In genomic region chr15:51298656-51299055, GRCh38 we compare ENCODE assay signal across 35 cellular contexts. TPM values are rescaled to one million over a fixed set of nuclear protein-coding genes. Genes with fewer than 3 reads are reported as not detected.
A peak's percentile ranks its signal among the peaks of the same experiment; 100 is the strongest.
DNase-seq lines count a peak whose midpoint lies in the region; ATAC-seq and TF ChIP-seq lines count a peak whose summit lies in the region.
"Had no signal": no experiment of that assay in that cellular context is flagged by ENCODE, and none has a peak within 500 bp of the region (broad histone marks: within the 10 kb centered on the region; RNA-seq: fewer than 3 reads in every experiment).

No MANE protein-coding gene starts in this region.

- no peaks in the 10 kb centered on the region for H3K27me3 ChIP-seq in SJCRH30
- peaks cover 4% of the 10 kb centered on the region for H3K27me3 ChIP-seq in CD4-positive, alpha-beta T cell (ENCODE audit: control insufficient read depth, insufficient read depth, low read length)
- H3K27me3 ChIP-seq: colonic mucosa, pancreas, testis, vagina had no signal

- no peaks in the 10 kb centered on the region for H3K36me3 ChIP-seq in SJCRH30
- H3K36me3 ChIP-seq: colonic mucosa, pancreas, vagina had no signal

- CTCF ChIA-PET in CD4-positive, alpha-beta T cell (lab: Charles Lee), result no interaction called here

- H3K4me1 Mint-ChIP-seq in CD4-positive, alpha-beta T cell (ENCODE audit: low read depth), result no peaks in the 10 kb centered on the region
- H3K4me1 Mint-ChIP-seq: activated naive CD4-positive, alpha-beta T cell treated with anti-CD3 and anti-CD28 coated beads, Interleukin-2, amount 10 ng/mL, durations not matched to agents 7 days and 5 days had no signal

- DNase-seq in NCI-H82 (lab: John Stamatoyannopoulos, UW), result peak; percentile 78
- no peak for DNase-seq in NCI-H82 treated with DMSO at 0.1 percent for 48 hours (lab: John Stamatoyannopoulos, UW; ENCODE audit: unreplicated experiment)
- DNase-seq in SJCRH30, result peak in 1 of 2 experiments; percentile 8
- peak; percentile 29 for DNase-seq in left kidney (ENCODE audit: low read depth, low spot score)
- DNase-seq in NCI-H446 treated with DMSO at 0.1 percent for 48 hours (lab: John Stamatoyannopoulos, UW), result no peak
- DNase-seq in CD4-positive, alpha-beta T cell, result no peak
- DNase-seq: activated CD4-positive, alpha-beta memory T cell treated with anti-CD3 and anti-CD28 coated beads for 36 hours; activated CD4-positive, CD25-positive, alpha-beta regulatory T cell treated with anti-CD3 and anti-CD28 coated beads, Interleukin-2, amount 50 U/mL, for 72 hours; activated CD8-positive, alpha-beta memory T cell treated with anti-CD3 and anti-CD28 coated beads, Interleukin-2, amount 50 U/mL, for 48 hours; activated naive CD4-positive, alpha-beta T cell treated with anti-CD3 and anti-CD28 coated beads, Interleukin-2, amount 10 ng/mL, durations not matched to agents 7 days and 5 days; AML-193; amniotic stem cell; CD8-positive, alpha-beta T cell; colonic mucosa; effector memory CD8-positive, alpha-beta T cell; erythroblast; foreskin keratinocyte; NCI-H1048; NCI-H187; RPMI8226; stimulated activated CD4-positive, alpha-beta T cell treated with anti-CD3 and anti-CD28 coated beads, Interleukin-4, amount 100 ng/mL, for 4 hours; T-helper 17 cell; testis had no signal

- peak overlapping the region; percentile 81 for H3K27ac ChIP-seq in SJCRH30
- H3K27ac ChIP-seq in temporal lobe (ENCODE audit: low read depth, low read length), result peak overlapping the region; percentile 59
- H3K27ac ChIP-seq in CD4-positive, alpha-beta T cell (ENCODE audit: low read depth, low read length), result no peak overlapping the region
- H3K27ac ChIP-seq: A549, colonic mucosa, foreskin keratinocyte, HL-60, pancreas, testis, vagina had no signal

- H3K4me3 Mint-ChIP-seq in CD4-positive, alpha-beta T cell, result no peak overlapping the region
- H3K4me3 Mint-ChIP-seq: activated CD4-positive, alpha-beta memory T cell treated with anti-CD3 and anti-CD28 coated beads for 36 hours; activated naive CD4-positive, alpha-beta T cell treated with anti-CD3 and anti-CD28 coated beads, Interleukin-2, amount 10 ng/mL, durations not matched to agents 7 days and 5 days; CD8-positive, alpha-beta T cell; effector memory CD8-positive, alpha-beta T cell; stimulated activated memory B cell treated with anti-CD40 and anti-IgM and Interleukin-4, amounts not matched to agents 10 μg/mL and 1 μg/mL and 100 μg/mL, for 72 hours; T-helper 17 cell had no signal

- no peaks in the 10 kb centered on the region for H3K9me3 Mint-ChIP-seq in CD4-positive, alpha-beta T cell
- H3K9me3 Mint-ChIP-seq: activated CD4-positive, alpha-beta memory T cell treated with anti-CD3 and anti-CD28 coated beads for 36 hours; activated naive CD4-positive, alpha-beta T cell treated with anti-CD3 and anti-CD28 coated beads, Interleukin-2, amount 10 ng/mL, durations not matched to agents 7 days and 5 days had no signal

- peaks cover 24% of the 10 kb centered on the region for H3K4me1 ChIP-seq in SJCRH30
- H3K4me1 ChIP-seq: A549, colonic mucosa, foreskin keratinocyte, vagina had no signal

- no peaks in the 10 kb centered on the region for H3K9me3 ChIP-seq in SJCRH30 (replicated peaks)
- H3K9me3 ChIP-seq in CD4-positive, alpha-beta T cell (ENCODE audit: control insufficient read depth, low read length), result no peaks in the 10 kb centered on the region
- H3K9me3 ChIP-seq: A549, colonic mucosa, pancreas, testis, vagina had no signal

- no peak for ATAC-seq in GM19467 (IDR thresholded peaks at IDR 0.05; ENCODE audit: unreplicated experiment)
- ATAC-seq in CD4-positive, alpha-beta T cell (ENCODE audit: poor library complexity), result no peak
- ATAC-seq: A549; CD8-positive, alpha-beta T cell; effector memory CD8-positive, alpha-beta T cell; foreskin keratinocyte; SK-N-SH treated with all-trans-retinoic acid at 6 μM for 48 hours; stimulated activated memory B cell treated with anti-CD40 and anti-IgM and Interleukin-4, amounts not matched to agents 10 μg/mL and 1 μg/mL and 100 μg/mL, for 72 hours; T-helper 17 cell had no signal

- POLR2A ChIA-PET in CD4-positive, alpha-beta T cell (lab: Charles Lee), result no interaction called here

- no peaks in the 10 kb centered on the region for H3K36me3 Mint-ChIP-seq in CD4-positive, alpha-beta T cell (ENCODE audit: low read depth)
- H3K36me3 Mint-ChIP-seq: activated naive CD4-positive, alpha-beta T cell treated with anti-CD3 and anti-CD28 coated beads, Interleukin-2, amount 10 ng/mL, durations not matched to agents 7 days and 5 days; CD8-positive, alpha-beta T cell; stimulated activated memory B cell treated with anti-CD40 and anti-IgM and Interleukin-4, amounts not matched to agents 10 μg/mL and 1 μg/mL and 100 μg/mL, for 72 hours had no signal

- H3K27me3 Mint-ChIP-seq in CD4-positive, alpha-beta T cell, result peaks cover 8% of the 10 kb centered on the region

- H3K27ac Mint-ChIP-seq in CD4-positive, alpha-beta T cell, result no peak overlapping the region
- H3K27ac Mint-ChIP-seq: activated CD4-positive, alpha-beta memory T cell treated with anti-CD3 and anti-CD28 coated beads for 36 hours; activated naive CD4-positive, alpha-beta T cell treated with anti-CD3 and anti-CD28 coated beads, Interleukin-2, amount 10 ng/mL, durations not matched to agents 7 days and 5 days; CD8-positive, alpha-beta T cell; effector memory CD8-positive, alpha-beta T cell; stimulated activated memory B cell treated with anti-CD40 and anti-IgM and Interleukin-4, amounts not matched to agents 10 μg/mL and 1 μg/mL and 100 μg/mL, for 72 hours; T-helper 17 cell had no signal

- intact Hi-C loops in CD4-positive, alpha-beta T cell (cut with DNase I, micrococcal nuclease), result no loop called here

- no peak for TF ChIP-seq CTCF in CD4-positive, alpha-beta T cell (IDR thresholded peaks at IDR 0.05)

- no peak overlapping the region for H3K4me3 ChIP-seq in SJCRH30
- H3K4me3 ChIP-seq: A549, colonic mucosa, lung, pancreas, testis, vagina had no signal

RNA-seq across cellular contexts. Expression of gene CYP19A1, which starts 39.7 kb away (rescaled TPM):
- not detected in 2 replicates for total RNA-seq in SJCRH30 (2014; rRNA removed; shearing (Covaris generic))
- total RNA-seq in temporal lobe, result 0.25 TPM
- not detected for total RNA-seq in CD4-positive, alpha-beta T cell
- total RNA-seq: activated CD4-positive, alpha-beta memory T cell treated with anti-CD3 and anti-CD28 coated beads for 36 hours; bronchial epithelial cell; CD8-positive, alpha-beta T cell; colonic mucosa; foreskin keratinocyte; G401 had no signal

RNA-seq across cellular contexts. Expression of gene GLDN, which starts 42.8 kb away (rescaled TPM):
- 0.18 and 0.43 TPM in 2 replicates for total RNA-seq in SJCRH30 (2014; rRNA removed; shearing (Covaris generic))
- total RNA-seq in temporal lobe, result 2.7 TPM
- not detected for total RNA-seq in CD4-positive, alpha-beta T cell
- total RNA-seq: activated CD4-positive, alpha-beta memory T cell treated with anti-CD3 and anti-CD28 coated beads for 36 hours; CD8-positive, alpha-beta T cell; foreskin keratinocyte; G401; LHCN-M2 had no signal

Comparison
In these comparisons a context has a peak if more than half of its experiments do, and no peak if none do; other contexts are left out.
1. DNase-seq: peak in NCI-H82 (single experiment) and left kidney (single experiment); none in NCI-H82 treated with DMSO at 0.1 percent for 48 hours (single experiment), NCI-H446 treated with DMSO at 0.1 percent for 48 hours (single experiment) and CD4-positive, alpha-beta T cell (0 of 10).